Comparison of ENCODE assay signal across 8 cellular contexts in genomic region chr13:23609414-23610186, GRCh38. TPM values are rescaled to one million over a fixed set of nuclear protein-coding genes. Genes with fewer than 3 reads are reported as not detected.
DNase-seq lines count a peak whose midpoint lies in the region; ATAC-seq, FAIRE-seq and TF ChIP-seq lines count a peak whose summit lies in the region.

No MANE protein-coding gene starts in this region.

- TF ChIP-seq CTCF in A673 (conservative IDR thresholded peaks at IDR 0.05; ENCODE audit: low read depth, low read length) (no peak), left lung (IDR thresholded peaks at IDR 0.05) (no peak)

- H3K27me3 Mint-ChIP-seq in activated naive CD8-positive, alpha-beta T cell treated with anti-CD3 and anti-CD28 coated beads, Interleukin-2, amount 50 U/mL, for 24 hours = peaks cover 13% of the 10 kb centered on the region

- no peak overlapping the region for H3K27ac ChIP-seq in A673 (ENCODE audit: low read depth, low read length, poor library complexity, severe bottlenecking)
- peak overlapping the region; percentile 52 to 65 for H3K27ac ChIP-seq in left lung
- no peak overlapping the region for H3K27ac ChIP-seq in substantia nigra (ENCODE audit: low read depth, low read length, poor library complexity, severe bottlenecking)

- DNase-seq in A673 (ENCODE audit: low spot score) (peak; percentile 54), left lung (peak in 1 of 2 donors; percentile 64), substantia nigra (lab: John Stamatoyannopoulos, UW) (no peak), urothelium cell line (ENCODE audit: low spot score) (no peak)
- DNase-seq in activated naive CD8-positive, alpha-beta T cell treated with anti-CD3 and anti-CD28 coated beads, Interleukin-2, amount 50 U/mL, for 24 hours = no peak

- no peaks in the 10 kb centered on the region for H3K36me3 ChIP-seq in A673 (ENCODE audit: insufficient read depth, low read length, poor library complexity, severe bottlenecking)
- no peaks in the 10 kb centered on the region for H3K36me3 ChIP-seq in left lung

- peaks cover 15% of the 10 kb centered on the region for H3K4me1 ChIP-seq in A673 (ENCODE audit: insufficient read depth, low read length, poor library complexity, severe bottlenecking)
- H3K4me1 ChIP-seq in left lung = peaks cover 20 to 38% of the 10 kb centered on the region in 2 donors

- H3K9me3 Mint-ChIP-seq in activated naive CD8-positive, alpha-beta T cell treated with anti-CD3 and anti-CD28 coated beads, Interleukin-2, amount 50 U/mL, for 24 hours = no peaks in the 10 kb centered on the region

- H3K36me3 Mint-ChIP-seq in activated naive CD8-positive, alpha-beta T cell treated with anti-CD3 and anti-CD28 coated beads, Interleukin-2, amount 50 U/mL, for 24 hours (ENCODE audit: low read depth) = no peaks in the 10 kb centered on the region

- H3K27me3 ChIP-seq in A673 (replicated peaks; ENCODE audit: insufficient read depth, low read depth, low read length, poor library complexity) = no peaks in the 10 kb centered on the region
- no peaks in the 10 kb centered on the region for H3K27me3 ChIP-seq in left lung

- no TSS peak for BruUV-seq in A673 (replicated peaks; lab: Mats Ljungman, UMichigan)

- H3K27ac Mint-ChIP-seq in activated naive CD8-positive, alpha-beta T cell treated with anti-CD3 and anti-CD28 coated beads, Interleukin-2, amount 50 U/mL, for 24 hours = no peak overlapping the region

- CTCF ChIA-PET in A673 (lab: Charles Lee) = no interaction called here

- no peak for FAIRE-seq in urothelium cell line (lab: Jason Lieb, UNC)

- POLR2A ChIA-PET in A673 (lab: Charles Lee; ENCODE audit: low non-redundant PET) = no interaction called here

- H3K9me3 ChIP-seq in A673 (ENCODE audit: low read depth, low read length, poor library complexity, severe bottlenecking) (no peaks in the 10 kb centered on the region), left lung (no peaks in the 10 kb centered on the region)

- intact Hi-C loops in A673 (cut with micrococcal nuclease; ENCODE audit: unreplicated experiment) (no loop called here), left lung (cut with DNase I) (no loop called here)

- H3K4me1 Mint-ChIP-seq in activated naive CD8-positive, alpha-beta T cell treated with anti-CD3 and anti-CD28 coated beads, Interleukin-2, amount 50 U/mL, for 24 hours = peaks cover 7% of the 10 kb centered on the region

- ATAC-seq in GM19395 (IDR thresholded peaks at IDR 0.05; ENCODE audit: unreplicated experiment) (peak; percentile 50), left lung (peak; percentile 87), HG03196 (IDR thresholded peaks at IDR 0.05; ENCODE audit: unreplicated experiment) (no peak), HG03045 (IDR thresholded peaks at IDR 0.05; ENCODE audit: unreplicated experiment) (no peak)
- no peak for ATAC-seq in activated naive CD8-positive, alpha-beta T cell treated with anti-CD3 and anti-CD28 coated beads, Interleukin-2, amount 50 U/mL, for 24 hours

- no peak overlapping the region for H3K4me3 ChIP-seq in A673 (ENCODE audit: low read depth, low read length, poor library complexity, severe bottlenecking)
- peak overlapping the region in 1 of 2 donors; percentile 6 for H3K4me3 ChIP-seq in left lung

- H3K4me3 Mint-ChIP-seq in activated naive CD8-positive, alpha-beta T cell treated with anti-CD3 and anti-CD28 coated beads, Interleukin-2, amount 50 U/mL, for 24 hours = peak overlapping the region; percentile 49

RNA-seq across cellular contexts. Expression of gene TNFRSF19, which starts 39.4 kb away (rescaled TPM):
- 0.06 TPM in 1 of 2 replicates, not detected in the other for total RNA-seq in A673 (2021)
- 10 to 100 TPM; 28.1 to 52.1 TPM for total RNA-seq in left lung

Comparison
In these comparisons a context has a peak if more than half of its experiments do, and no peak if none do; other contexts are left out.
1. H3K27ac ChIP-seq: peak in left lung (2 of 2); none in A673 (single experiment) and substantia nigra (single experiment).
2. ATAC-seq: peak in GM19395 (single experiment) and left lung (single experiment); none in activated naive CD8-positive, alpha-beta T cell treated with anti-CD3 and anti-CD28 coated beads, Interleukin-2, amount 50 U/mL, for 24 hours (single experiment), HG03196 (single experiment) and HG03045 (single experiment).
3. RNA of gene TNFRSF19, which starts 39.4 kb away (total RNA-seq): 28.1 to 52.1 TPM in left lung; 0.06 TPM in A673; every median in the first group is over 10 times any median in the second.